9 cellular contexts compared by ENCODE assay signal in the genomic region with DNA sequence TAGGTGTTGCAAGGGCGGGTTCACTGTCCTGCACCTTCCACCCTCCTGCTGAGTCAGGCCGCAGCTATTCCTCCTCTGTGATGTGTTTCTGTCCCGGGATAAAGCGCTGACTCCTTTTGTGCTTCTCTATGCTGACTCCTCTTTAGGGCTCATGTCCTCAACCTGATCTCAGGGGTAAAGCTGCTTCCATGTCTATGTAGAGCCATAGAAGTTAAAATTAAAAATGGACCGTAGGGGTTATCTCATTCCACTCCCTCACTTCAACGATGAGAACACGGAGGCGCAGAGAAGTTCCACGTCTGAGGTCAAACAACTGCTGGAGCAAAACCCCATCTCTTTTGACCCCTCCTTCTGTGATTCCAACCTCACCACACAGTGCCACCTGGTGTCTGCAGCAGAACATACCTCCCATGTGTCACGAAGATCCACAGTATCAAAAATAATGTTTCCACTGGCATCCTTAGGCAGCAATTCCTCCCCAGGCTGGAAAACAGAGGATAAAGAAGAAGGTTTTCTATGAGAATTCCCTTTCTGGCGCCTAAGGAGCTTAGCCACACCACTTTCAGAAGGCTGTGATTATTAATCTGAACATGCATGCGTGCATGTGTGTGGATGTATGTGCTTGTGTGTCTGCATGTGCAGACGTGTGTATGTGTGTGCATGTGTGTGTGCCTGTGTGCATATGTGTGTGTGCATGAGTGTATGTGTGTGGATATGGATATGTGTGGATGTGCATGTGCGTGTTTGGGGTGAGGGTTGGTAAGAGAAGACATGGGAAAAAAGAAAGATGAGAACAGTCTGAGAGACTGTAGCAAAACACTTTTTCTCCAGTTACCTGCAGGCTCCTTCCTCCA.
DNase-seq lines count a peak whose midpoint lies in the region; ATAC-seq and TF ChIP-seq lines count a peak whose summit lies in the region.
"Had no signal": no experiment of that assay in that cellular context is flagged by ENCODE, and none has a peak within 500 bp of the region (broad histone marks: within the 10 kb centered on the region; RNA-seq: fewer than 3 reads in every experiment).

No MANE protein-coding gene starts in this region.

- ATAC-seq in activated CD8-positive, alpha-beta memory T cell treated with anti-CD3 and anti-CD28 coated beads, Interleukin-2, amount 10 ng/mL, durations not matched to agents 7 days and 5 days: peak; percentile 79
- peak; percentile 80 for ATAC-seq in HG02938 (IDR thresholded peaks at IDR 0.05; ENCODE audit: unreplicated experiment)
- peak; percentile 86 for ATAC-seq in activated CD8-positive, alpha-beta T cell treated with anti-CD3 and anti-CD28 coated beads for 36 hours
- ATAC-seq in esophagus mucosa: peak; percentile 89

- no peaks in the 10 kb centered on the region for H3K9me3 Mint-ChIP-seq in activated CD8-positive, alpha-beta memory T cell treated with anti-CD3 and anti-CD28 coated beads, Interleukin-2, amount 10 ng/mL, durations not matched to agents 7 days and 5 days (ENCODE audit: low read depth)
- H3K9me3 Mint-ChIP-seq in activated CD8-positive, alpha-beta T cell treated with anti-CD3 and anti-CD28 coated beads for 36 hours: no peaks in the 10 kb centered on the region
- no peaks in the 10 kb centered on the region for H3K9me3 Mint-ChIP-seq in nephron

- intact Hi-C loops in activated CD8-positive, alpha-beta T cell treated with anti-CD3 and anti-CD28 coated beads for 36 hours (cut with micrococcal nuclease): loop anchor here (10.0 kb wide), 1 partner anchor 459 kb away; a partner anchor contains a TSS

- POLR2A ChIA-PET in activated CD8-positive, alpha-beta T cell treated with anti-CD3 and anti-CD28 coated beads for 36 hours (lab: Charles Lee): interaction anchor here (0.5 to 1.5 kb wide), 3 partner anchors 23 to 151 kb away, joined by 3 to 5 read pairs (median 4); no protein-coding TSS in a partner anchor

- peaks cover 19% of the 10 kb centered on the region for H3K27me3 Mint-ChIP-seq in activated CD8-positive, alpha-beta memory T cell treated with anti-CD3 and anti-CD28 coated beads, Interleukin-2, amount 10 ng/mL, durations not matched to agents 7 days and 5 days
- H3K27me3 Mint-ChIP-seq in activated CD8-positive, alpha-beta T cell treated with anti-CD3 and anti-CD28 coated beads for 36 hours: no peaks in the 10 kb centered on the region
- H3K27me3 Mint-ChIP-seq in nephron (ENCODE audit: low read depth): peaks cover 4% of the 10 kb centered on the region

- H3K36me3 Mint-ChIP-seq in activated CD8-positive, alpha-beta memory T cell treated with anti-CD3 and anti-CD28 coated beads, Interleukin-2, amount 10 ng/mL, durations not matched to agents 7 days and 5 days: no peaks in the 10 kb centered on the region
- no peaks in the 10 kb centered on the region for H3K36me3 Mint-ChIP-seq in activated CD8-positive, alpha-beta T cell treated with anti-CD3 and anti-CD28 coated beads for 36 hours (ENCODE audit: low read depth)
- no peaks in the 10 kb centered on the region for H3K36me3 Mint-ChIP-seq in nephron (ENCODE audit: low read depth)
- H3K36me3 Mint-ChIP-seq: memory B cell had no signal

- CTCF ChIA-PET in activated CD8-positive, alpha-beta memory T cell treated with anti-CD3 and anti-CD28 coated beads, Interleukin-2, amount 10 ng/mL, durations not matched to agents 7 days and 5 days (lab: Charles Lee): interaction anchor here (0.6 to 4.5 kb wide), 10 partner anchors 10 to 434 kb away, joined by 3 to 32 read pairs (median 4); no protein-coding TSS in a partner anchor
- CTCF ChIA-PET in activated CD8-positive, alpha-beta T cell treated with anti-CD3 and anti-CD28 coated beads for 36 hours (lab: Charles Lee): interaction anchor here (0.7 to 5.0 kb wide), 18 partner anchors 9 to 469 kb away, joined by 3 to 50 read pairs (median 4); a partner anchor contains a TSS

- H3K4me1 Mint-ChIP-seq in activated CD8-positive, alpha-beta memory T cell treated with anti-CD3 and anti-CD28 coated beads, Interleukin-2, amount 10 ng/mL, durations not matched to agents 7 days and 5 days: peaks cover 26% of the 10 kb centered on the region
- peaks cover 19% of the 10 kb centered on the region for H3K4me1 Mint-ChIP-seq in activated CD8-positive, alpha-beta T cell treated with anti-CD3 and anti-CD28 coated beads for 36 hours (ENCODE audit: low read depth)
- H3K4me1 Mint-ChIP-seq in nephron: no peaks in the 10 kb centered on the region

- peak; percentile 73 for DNase-seq in activated CD8-positive, alpha-beta memory T cell treated with anti-CD3 and anti-CD28 coated beads, Interleukin-2, amount 10 ng/mL, durations not matched to agents 7 days and 5 days
- DNase-seq in activated CD8-positive, alpha-beta memory T cell treated with anti-CD3 and anti-CD28 coated beads for 24 hours: no peak
- DNase-seq in NCI-H526 treated with DMSO at 0.1 percent for 48 hours (lab: John Stamatoyannopoulos, UW) (peak; percentile 20), cerebellar nuclear complex (lab: John Stamatoyannopoulos, UW) (no peak)
- DNase-seq in activated CD8-positive, alpha-beta T cell treated with anti-CD3 and anti-CD28 coated beads for 36 hours: peak; percentile 71

- peak; percentile 85 for TF ChIP-seq CTCF in activated CD8-positive, alpha-beta T cell treated with anti-CD3 and anti-CD28 coated beads for 36 hours (IDR thresholded peaks at IDR 0.05)
- TF ChIP-seq CTCF in nephron (IDR thresholded peaks at IDR 0.05; ENCODE audit: unreplicated experiment in 3 of 3): peak; percentile 29 to 48 (median 43)

- H3K4me3 Mint-ChIP-seq in activated CD8-positive, alpha-beta memory T cell treated with anti-CD3 and anti-CD28 coated beads, Interleukin-2, amount 10 ng/mL, durations not matched to agents 7 days and 5 days: no peak overlapping the region
- no peak overlapping the region for H3K4me3 Mint-ChIP-seq in activated CD8-positive, alpha-beta T cell treated with anti-CD3 and anti-CD28 coated beads for 36 hours
- no peak overlapping the region for H3K4me3 Mint-ChIP-seq in nephron
- H3K4me3 Mint-ChIP-seq: memory B cell had no signal

- peak overlapping the region; percentile 49 for H3K27ac Mint-ChIP-seq in activated CD8-positive, alpha-beta memory T cell treated with anti-CD3 and anti-CD28 coated beads, Interleukin-2, amount 10 ng/mL, durations not matched to agents 7 days and 5 days
- H3K27ac Mint-ChIP-seq in activated CD8-positive, alpha-beta T cell treated with anti-CD3 and anti-CD28 coated beads for 36 hours: peak overlapping the region; percentile 7
- H3K27ac Mint-ChIP-seq in nephron: no peak overlapping the region
- H3K27ac Mint-ChIP-seq: memory B cell had no signal

Comparison
In these comparisons a context has a peak if more than half of its experiments do, and no peak if none do; other contexts are left out.
1. DNase-seq: peak in activated CD8-positive, alpha-beta memory T cell treated with anti-CD3 and anti-CD28 coated beads, Interleukin-2, amount 10 ng/mL, durations not matched to agents 7 days and 5 days (single experiment), NCI-H526 treated with DMSO at 0.1 percent for 48 hours (single experiment) and activated CD8-positive, alpha-beta T cell treated with anti-CD3 and anti-CD28 coated beads for 36 hours (single experiment); none in activated CD8-positive, alpha-beta memory T cell treated with anti-CD3 and anti-CD28 coated beads for 24 hours (single experiment) and cerebellar nuclear complex (0 of 2).
2. H3K27ac Mint-ChIP-seq: peak in activated CD8-positive, alpha-beta memory T cell treated with anti-CD3 and anti-CD28 coated beads, Interleukin-2, amount 10 ng/mL, durations not matched to agents 7 days and 5 days (single experiment) and activated CD8-positive, alpha-beta T cell treated with anti-CD3 and anti-CD28 coated beads for 36 hours (single experiment); none in nephron (0 of 3).
3. Peak in every context shown above with its lines, with median percentiles within 50 percentile points of each other: ATAC-seq.